Comparison of ENCODE assay signal across 8 cellular contexts in the genomic region with DNA sequence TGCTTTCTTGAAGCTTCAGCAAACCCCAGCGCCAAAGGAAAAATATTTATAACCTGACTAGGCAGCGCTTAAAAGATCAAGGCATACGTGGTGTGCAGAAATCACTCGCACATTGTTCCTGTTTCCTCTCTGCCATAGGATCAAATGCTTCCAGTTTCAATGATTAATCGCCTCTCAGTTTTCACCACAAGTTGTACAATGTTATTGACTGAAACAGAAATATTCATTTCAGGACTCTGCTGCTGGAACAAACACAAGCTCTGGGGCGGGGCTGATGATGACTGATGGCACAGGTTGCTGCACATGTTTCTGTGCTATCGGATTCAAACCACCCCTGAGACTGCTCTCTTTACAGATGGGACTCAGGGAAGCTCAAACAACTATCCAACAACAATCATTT.
DNase-seq lines count a peak whose midpoint lies in the region; ATAC-seq and TF ChIP-seq lines count a peak whose summit lies in the region.

No MANE protein-coding gene starts in this region.

- H3K27ac ChIP-seq in lower lobe of right lung: no peak overlapping the region

- peak; percentile 89 for DNase-seq in activated CD8-positive, alpha-beta T cell treated with anti-CD3 and anti-CD28 coated beads for 36 hours
- DNase-seq in stimulated activated CD4-positive, alpha-beta T cell treated with anti-CD3 and anti-CD28 coated beads, Interleukin-12 subunit alpha, Interleukin-12 subunit beta, amount 100 ng/mL, for 24 hours (ENCODE audit: low read depth in 2 of 2): peak; percentile 52 to 76
- no peak for DNase-seq in lower lobe of right lung
- DNase-seq in GM03348 (ENCODE audit: low spot score): no peak
- no peak for DNase-seq in NCI-H2029 (lab: John Stamatoyannopoulos, UW)
- no peak for DNase-seq in UCSD-AML1 (lab: John Stamatoyannopoulos, UW; ENCODE audit: unreplicated experiment)

- no peaks in the 10 kb centered on the region for H3K36me3 Mint-ChIP-seq in activated CD8-positive, alpha-beta T cell treated with anti-CD3 and anti-CD28 coated beads for 36 hours (ENCODE audit: low read depth)

- no peak overlapping the region for H3K4me3 ChIP-seq in lower lobe of right lung

- ATAC-seq in GM19351 (IDR thresholded peaks at IDR 0.05; ENCODE audit: unreplicated experiment) (peak; percentile 91), HG02981 (IDR thresholded peaks at IDR 0.05; ENCODE audit: unreplicated experiment) (peak; percentile 82), lower lobe of right lung (no peak)
- ATAC-seq in activated CD8-positive, alpha-beta T cell treated with anti-CD3 and anti-CD28 coated beads for 36 hours: peak; percentile 97

- peaks cover 56% of the 10 kb centered on the region for H3K27me3 Mint-ChIP-seq in activated CD8-positive, alpha-beta T cell treated with anti-CD3 and anti-CD28 coated beads for 36 hours

- H3K4me1 Mint-ChIP-seq in activated CD8-positive, alpha-beta T cell treated with anti-CD3 and anti-CD28 coated beads for 36 hours (ENCODE audit: low read depth): peaks cover 20% of the 10 kb centered on the region

- H3K4me1 ChIP-seq in lower lobe of right lung: no peaks in the 10 kb centered on the region

- H3K36me3 ChIP-seq in lower lobe of right lung: no peaks in the 10 kb centered on the region

- H3K9me3 Mint-ChIP-seq in activated CD8-positive, alpha-beta T cell treated with anti-CD3 and anti-CD28 coated beads for 36 hours: peaks cover 3% of the 10 kb centered on the region

- no peak for TF ChIP-seq CTCF in activated CD8-positive, alpha-beta T cell treated with anti-CD3 and anti-CD28 coated beads for 36 hours (IDR thresholded peaks at IDR 0.05)
- no peak for TF ChIP-seq CTCF in lower lobe of right lung (IDR thresholded peaks at IDR 0.05)

- CTCF ChIA-PET in activated CD8-positive, alpha-beta T cell treated with anti-CD3 and anti-CD28 coated beads for 36 hours (lab: Charles Lee): interaction anchor here (0.8 to 1.2 kb wide), 3 partner anchors 25 to 137 kb away, joined by 3 to 5 read pairs (median 3); no protein-coding TSS in a partner anchor

- POLR2A ChIA-PET in activated CD8-positive, alpha-beta T cell treated with anti-CD3 and anti-CD28 coated beads for 36 hours (lab: Charles Lee): interaction anchor here (0.9 to 1.5 kb wide), 4 partner anchors 11 to 814 kb away, joined by 3 to 4 read pairs (median 3); no protein-coding TSS in a partner anchor

- intact Hi-C loops in activated CD8-positive, alpha-beta T cell treated with anti-CD3 and anti-CD28 coated beads for 36 hours (cut with micrococcal nuclease): no loop called here
- intact Hi-C loops in lower lobe of right lung (cut with DNase I): no loop called here

- no peaks in the 10 kb centered on the region for H3K9me3 ChIP-seq in lower lobe of right lung

- H3K27me3 ChIP-seq in lower lobe of right lung (ENCODE audit: low read depth): peaks cover 29% of the 10 kb centered on the region

- H3K27ac Mint-ChIP-seq in activated CD8-positive, alpha-beta T cell treated with anti-CD3 and anti-CD28 coated beads for 36 hours: no peak overlapping the region

- H3K4me3 Mint-ChIP-seq in activated CD8-positive, alpha-beta T cell treated with anti-CD3 and anti-CD28 coated beads for 36 hours: no peak overlapping the region

Comparison
In these comparisons a context has a peak if more than half of its experiments do, and no peak if none do; other contexts are left out.
1. ATAC-seq: peak in GM19351 (single experiment), HG02981 (single experiment) and activated CD8-positive, alpha-beta T cell treated with anti-CD3 and anti-CD28 coated beads for 36 hours (single experiment); none in lower lobe of right lung (0 of 2).
2. DNase-seq: peak in activated CD8-positive, alpha-beta T cell treated with anti-CD3 and anti-CD28 coated beads for 36 hours (single experiment) and stimulated activated CD4-positive, alpha-beta T cell treated with anti-CD3 and anti-CD28 coated beads, Interleukin-12 subunit alpha, Interleukin-12 subunit beta, amount 100 ng/mL, for 24 hours (2 of 2); none in lower lobe of right lung (single experiment), GM03348 (single experiment), NCI-H2029 (single experiment) and UCSD-AML1 (single experiment).